17 cellular contexts compared by ENCODE assay signal in genomic region chr5:107674655-107675054, GRCh38. TPM values are rescaled to one million over a fixed set of nuclear protein-coding genes. Genes with fewer than 3 reads are reported as not detected.
DNase-seq lines count a peak whose midpoint lies in the region; TF ChIP-seq lines count a peak whose summit lies in the region.
"Had no signal": no experiment of that assay in that cellular context is flagged by ENCODE, and none has a peak within 500 bp of the region (broad histone marks: within the 10 kb centered on the region; RNA-seq: fewer than 3 reads in every experiment).

No MANE protein-coding gene starts in this region.

- H3K4me3 Mint-ChIP-seq in nephron = peak overlapping the region in 2 of 3 experiments; percentile 7 to 48
- no peak overlapping the region for H3K4me3 Mint-ChIP-seq in CD4-positive, alpha-beta memory T cell
- H3K4me3 Mint-ChIP-seq: HFFc6 had no signal

- no peak overlapping the region for H3K4me2 ChIP-seq in mammary epithelial cell (ENCODE audit: insufficient read depth, low read depth, low read length)
- H3K4me2 ChIP-seq: BLaER1 treated with 17β-estradiol and CSF1 and Interleukin-3, amounts not matched to agents 10 nM and 100 nM had no signal

- DNase-seq in NCI-H460 (ENCODE audit: extremely low read depth, low read depth) (peak; percentile 33), mammary epithelial cell (peak; percentile 48), NCI-H1417 treated with DMSO at 0.1 percent for 48 hours (lab: John Stamatoyannopoulos, UW) (no peak), NCI-H187 treated with DMSO at 0.1 percent for 48 hours (lab: John Stamatoyannopoulos, UW) (no peak)
- DNase-seq in effector memory CD4-positive, alpha-beta T cell = no peak
- no peak for DNase-seq in CD4-positive, alpha-beta memory T cell
- DNase-seq: DND-41, GF-D8, HFFc6, KG1, NCI-H1092, NCI-H1694, NCI-H748 treated with DMSO at 0.1 percent for 48 hours, Right ventricle myocardium superior had no signal

- H3K27me3 Mint-ChIP-seq in nephron (ENCODE audit: low read depth) = peaks cover 4% of the 10 kb centered on the region
- peaks cover 34 to 38% of the 10 kb centered on the region in 2 donors for H3K27me3 Mint-ChIP-seq in CD4-positive, alpha-beta memory T cell

- H3K4me3 ChIP-seq in ACC112 (ENCODE audit: low read depth, low read length) = no peak overlapping the region
- H3K4me3 ChIP-seq in mammary epithelial cell (replicated peaks in 1 of 3; ENCODE audit: insufficient read depth in 1 of 3, low read depth in 2 of 3, low read length in 3 of 3) = no peak overlapping the region
- H3K4me3 ChIP-seq in effector memory CD4-positive, alpha-beta T cell (ENCODE audit: insufficient read depth, low read depth, low read length, poor library complexity, severe bottlenecking) = no peak overlapping the region
- no peak overlapping the region for H3K4me3 ChIP-seq in CD4-positive, alpha-beta memory T cell (ENCODE audit: low read length in 2 of 2)
- H3K4me3 ChIP-seq: BLaER1 treated with 17β-estradiol and CSF1 and Interleukin-3, amounts not matched to agents 10 nM and 100 nM had no signal

- TF ChIP-seq CTCF in mammary epithelial cell (conservative IDR thresholded peaks at IDR 0.05 in 1 of 2, IDR thresholded peaks at IDR 0.05 in 1 of 2; ENCODE audit: extremely low read depth in 1 of 2, insufficient read depth in 1 of 2, low read depth in 1 of 2, low read length in 2 of 2) (no peak), nephron (IDR thresholded peaks at IDR 0.05; ENCODE audit: unreplicated experiment in 3 of 3) (no peak)

- 55% methylated on average over 4 of the region's 4 CpGs for WGBS in mammary epithelial cell (ENCODE audit: low coverage, missing lambda C conversion rate)

- no peak overlapping the region for H3K9ac ChIP-seq in mammary epithelial cell (ENCODE audit: insufficient read depth, low read length)
- H3K9ac ChIP-seq: BLaER1 treated with 17β-estradiol and CSF1 and Interleukin-3, amounts not matched to agents 10 nM and 100 nM had no signal

- no peak overlapping the region for H3K27ac Mint-ChIP-seq in nephron
- H3K27ac Mint-ChIP-seq in CD4-positive, alpha-beta memory T cell = no peak overlapping the region
- H3K27ac Mint-ChIP-seq: HFFc6 had no signal

- H3K4me1 ChIP-seq in ACC112 (ENCODE audit: control insufficient read depth, insufficient read depth, low read length, unreplicated experiment) (peaks cover 12% of the 10 kb centered on the region), mammary epithelial cell (ENCODE audit: insufficient read depth, low read length) (peaks cover 22% of the 10 kb centered on the region)
- peaks cover 31% of the 10 kb centered on the region for H3K4me1 ChIP-seq in effector memory CD4-positive, alpha-beta T cell (ENCODE audit: control insufficient read depth, insufficient read depth, low read length, poor library complexity, severe bottlenecking)
- peaks cover 28% of the 10 kb centered on the region for H3K4me1 ChIP-seq in CD4-positive, alpha-beta memory T cell (ENCODE audit: insufficient read depth, low read length)

- intact Hi-C loops in mammary epithelial cell (cut with micrococcal nuclease) = loop anchor here (5.0 to 10.0 kb wide), 5 partner anchors 117 to 1220 kb away; no protein-coding TSS in a partner anchor
- intact Hi-C loops in CD4-positive, alpha-beta memory T cell (cut with micrococcal nuclease) = no loop called here

- POLR2A ChIA-PET in CD4-positive, alpha-beta memory T cell (lab: Charles Lee; ENCODE audit: partially characterized antibody) = no interaction called here

- H3K9me3 Mint-ChIP-seq in nephron = no peaks in the 10 kb centered on the region
- H3K9me3 Mint-ChIP-seq in CD4-positive, alpha-beta memory T cell = no peaks in the 10 kb centered on the region
- H3K9me3 Mint-ChIP-seq: HFFc6 had no signal

- no TSS peak for BruUV-seq in mammary epithelial cell (replicated peaks; lab: Mats Ljungman, UMichigan)

- H3K27ac ChIP-seq in ACC112 (ENCODE audit: low read depth, low read length) (no peak overlapping the region), mammary epithelial cell (ENCODE audit: insufficient read depth, low read depth, low read length) (no peak overlapping the region)
- no peak overlapping the region for H3K27ac ChIP-seq in effector memory CD4-positive, alpha-beta T cell (ENCODE audit: insufficient read depth, low read length, poor library complexity, severe bottlenecking)
- H3K27ac ChIP-seq in CD4-positive, alpha-beta memory T cell (ENCODE audit: low read depth, low read length) = no peak overlapping the region
- H3K27ac ChIP-seq: BLaER1 treated with 17β-estradiol and CSF1 and Interleukin-3, amounts not matched to agents 10 nM and 100 nM had no signal

- no peaks in the 10 kb centered on the region for H3K36me3 ChIP-seq in ACC112 (ENCODE audit: insufficient read depth, low read length)
- H3K36me3 ChIP-seq in mammary epithelial cell (ENCODE audit: insufficient read depth, low read length) = no peaks in the 10 kb centered on the region
- no peaks in the 10 kb centered on the region for H3K36me3 ChIP-seq in effector memory CD4-positive, alpha-beta T cell (ENCODE audit: control insufficient read depth, insufficient read depth, low read length)
- no peaks in the 10 kb centered on the region for H3K36me3 ChIP-seq in CD4-positive, alpha-beta memory T cell (ENCODE audit: insufficient read depth, low read length)
- H3K36me3 ChIP-seq: BLaER1 treated with 17β-estradiol and CSF1 and Interleukin-3, amounts not matched to agents 10 nM and 100 nM had no signal

- H3K4me1 Mint-ChIP-seq in nephron = peaks cover 19% of the 10 kb centered on the region
- peaks cover 14 to 38% (median 29%) of the 10 kb centered on the region in 4 donors for H3K4me1 Mint-ChIP-seq in CD4-positive, alpha-beta memory T cell

- no peaks in the 10 kb centered on the region for H3K36me3 Mint-ChIP-seq in nephron (ENCODE audit: low read depth)
- H3K36me3 Mint-ChIP-seq in CD4-positive, alpha-beta memory T cell = no peaks in the 10 kb centered on the region

- in situ Hi-C loops in mammary epithelial cell (cut with MboI; ENCODE audit: low sequenced_read_pairs in 2 of 2) = loop anchor here in 1 of 2 donors (10.0 to 25.0 kb wide), 3 partner anchors 212 to 390 kb away; no protein-coding TSS in a partner anchor

- no peaks in the 10 kb centered on the region for H4K20me1 ChIP-seq in mammary epithelial cell (ENCODE audit: insufficient read depth, low read length)

- no peaks in the 10 kb centered on the region for H3K9me3 ChIP-seq in mammary epithelial cell (replicated peaks; ENCODE audit: insufficient read depth, low read length)
- no peaks in the 10 kb centered on the region for H3K9me3 ChIP-seq in effector memory CD4-positive, alpha-beta T cell (ENCODE audit: control insufficient read depth, low read length)
- no peaks in the 10 kb centered on the region for H3K9me3 ChIP-seq in CD4-positive, alpha-beta memory T cell (ENCODE audit: control insufficient read depth in 1 of 2, low read length in 2 of 2)

- no peaks in the 10 kb centered on the region for H3K27me3 ChIP-seq in ACC112 (ENCODE audit: insufficient read depth, low read length)
- no peaks in the 10 kb centered on the region for H3K27me3 ChIP-seq in mammary epithelial cell (ENCODE audit: insufficient read depth, low read length)
- peaks cover 25% of the 10 kb centered on the region for H3K27me3 ChIP-seq in effector memory CD4-positive, alpha-beta T cell (replicated peaks; ENCODE audit: control insufficient read depth, insufficient read depth, low read length, poor library complexity, severe bottlenecking)
- peaks cover 19% of the 10 kb centered on the region for H3K27me3 ChIP-seq in CD4-positive, alpha-beta memory T cell (ENCODE audit: insufficient read depth, low read length)

- dilution Hi-C loops in mammary epithelial cell (cut with HindIII; ENCODE audit: low sequenced_read_pairs) = loop anchor here (25.0 kb wide), 1 partner anchor 212 kb away; no protein-coding TSS in a partner anchor

- CTCF ChIA-PET in mammary epithelial cell (lab: Charles Lee; ENCODE audit: low non-redundant PET) = no interaction called here
- CTCF ChIA-PET in CD4-positive, alpha-beta memory T cell (lab: Charles Lee; ENCODE audit: partially characterized antibody) = interaction anchor here (0.9 to 2.0 kb wide), 3 partner anchors 9 to 14 kb away, joined by 3 to 6 read pairs (median 3); no protein-coding TSS in a partner anchor

- H3K79me2 ChIP-seq in ACC112 (ENCODE audit: control insufficient read depth, insufficient read depth, low read length, unreplicated experiment) = peaks cover 17% of the 10 kb centered on the region
- H3K79me2 ChIP-seq in mammary epithelial cell (ENCODE audit: insufficient read depth, low read length) = peaks cover 21% of the 10 kb centered on the region

- peak overlapping the region; percentile 45 for H2AFZ ChIP-seq in ACC112 (ENCODE audit: low read length, unreplicated experiment)
- no peak overlapping the region for H2AFZ ChIP-seq in mammary epithelial cell (ENCODE audit: low read depth, low read length)

RNA-seq across cellular contexts. Expression of gene EFNA5, which starts 3.9 kb away (rescaled TPM):
- 50.0 and 50.2 TPM in 2 replicates for total RNA-seq in NCI-H460 (2014; rRNA removed; shearing (Covaris generic))
- 14.1 and 27.2 TPM in 2 replicates for polyA plus RNA-seq in NCI-H460 (2014; cell fraction: nucleus; rRNA removed)
- 10 to 100 TPM; 21.6 to 27.8 TPM for total RNA-seq in mammary epithelial cell
- 7.5 TPM for polyA plus RNA-seq in mammary epithelial cell
- polyA minus RNA-seq in mammary epithelial cell = 159 TPM
- not detected for total RNA-seq in CD4-positive, alpha-beta memory T cell
- not detected for polyA plus RNA-seq in CD4-positive, alpha-beta memory T cell

Comparison
In these comparisons a context has a peak if more than half of its experiments do, and no peak if none do; other contexts are left out.
1. DNase-seq: peak in NCI-H460 (single experiment) and mammary epithelial cell (single experiment); none in NCI-H1417 treated with DMSO at 0.1 percent for 48 hours (single experiment), NCI-H187 treated with DMSO at 0.1 percent for 48 hours (single experiment), effector memory CD4-positive, alpha-beta T cell (0 of 3) and CD4-positive, alpha-beta memory T cell (0 of 5).
2. H3K4me3 Mint-ChIP-seq: peak in nephron (2 of 3); none in CD4-positive, alpha-beta memory T cell (0 of 8).
3. RNA of gene EFNA5, which starts 3.9 kb away (total RNA-seq): 50.0 to 50.2 TPM in NCI-H460 and 21.6 to 27.8 TPM in mammary epithelial cell; not detected in CD4-positive, alpha-beta memory T cell; every median in the first group is over 10 times any median in the second.